In the genomic region with DNA sequence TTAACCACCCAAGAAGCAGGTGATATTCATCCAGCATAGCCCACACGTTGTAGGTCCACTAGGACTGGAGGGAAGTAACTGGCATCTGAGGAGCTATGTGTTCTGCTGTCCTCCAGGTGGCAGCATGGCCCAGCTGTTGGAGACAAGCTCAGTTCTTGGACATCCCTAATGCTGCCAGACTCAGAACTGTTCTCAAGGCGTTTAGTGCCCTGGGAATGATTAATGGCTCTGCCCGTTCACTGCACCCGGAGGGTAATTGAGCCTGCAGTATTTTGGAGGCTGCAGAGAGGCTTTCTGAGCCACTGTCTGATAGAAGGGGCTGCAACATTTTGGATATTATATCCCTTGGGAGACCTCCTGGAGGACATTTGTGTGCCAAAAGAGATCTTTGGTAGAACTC, we compare ENCODE assay signal across 8 cellular contexts.
DNase-seq lines count a peak whose midpoint lies in the region; ATAC-seq and TF ChIP-seq lines count a peak whose summit lies in the region.

No MANE protein-coding gene starts in this region.

- no peaks in the 10 kb centered on the region for H3K36me3 ChIP-seq in CD4-positive, CD25-positive, alpha-beta regulatory T cell (ENCODE audit: control insufficient read depth, insufficient read depth, low read length)
- no peaks in the 10 kb centered on the region for H3K36me3 ChIP-seq in mucosa of descending colon (ENCODE audit: low read depth)

- H3K9me3 ChIP-seq in CD4-positive, CD25-positive, alpha-beta regulatory T cell (ENCODE audit: control insufficient read depth in 2 of 2, low read length in 2 of 2): no peaks in the 10 kb centered on the region
- H3K9me3 ChIP-seq in mucosa of descending colon: no peaks in the 10 kb centered on the region

- ATAC-seq in CD4-positive, CD25-positive, alpha-beta regulatory T cell (ENCODE audit: low read depth in 2 of 2): no peak
- ATAC-seq in HG03457 (IDR thresholded peaks at IDR 0.05; ENCODE audit: unreplicated experiment): peak; percentile 76
- ATAC-seq in mucosa of descending colon: peak; percentile 96

- H3K27ac ChIP-seq in CD4-positive, CD25-positive, alpha-beta regulatory T cell (ENCODE audit: insufficient read depth, low read length, poor library complexity, severe bottlenecking): no peak overlapping the region
- H3K27ac ChIP-seq in substantia nigra (ENCODE audit: low read depth, low read length, poor library complexity, severe bottlenecking): no peak overlapping the region

- intact Hi-C loops in mucosa of descending colon (cut with DNase I, micrococcal nuclease): loop anchor here (5.0 to 10.0 kb wide), 2 partner anchors 791 to 1059 kb away; no protein-coding TSS in a partner anchor

- H3K4me1 ChIP-seq in CD4-positive, CD25-positive, alpha-beta regulatory T cell (ENCODE audit: control insufficient read depth, insufficient read depth, low read length, poor library complexity, severe bottlenecking): no peaks in the 10 kb centered on the region
- H3K4me1 ChIP-seq in mucosa of descending colon (ENCODE audit: low read depth): no peaks in the 10 kb centered on the region

- no peak for TF ChIP-seq POLR2A in erythroblast (IDR thresholded peaks at IDR 0.05; ENCODE audit: low read length)

- no peak overlapping the region for H3K27ac Mint-ChIP-seq in CD4-positive, CD25-positive, alpha-beta regulatory T cell

- DNase-seq in CD4-positive, CD25-positive, alpha-beta regulatory T cell: peak in 2 of 3 donors; percentile 11 to 52
- DNase-seq in GM19240 (ENCODE audit: insufficient read length, low spot score) (peak; percentile 2), NCI-H345 treated with DMSO at 0.1 percent for 48 hours (lab: John Stamatoyannopoulos, UW; ENCODE audit: unreplicated experiment) (peak; percentile 69), erythroblast (lab: John Stamatoyannopoulos, UW) (peak; percentile 38 to 69), mucosa of descending colon (peak; percentile 64 to 80 (median 67)), substantia nigra (lab: John Stamatoyannopoulos, UW) (peak in 48 of 49 donors; percentile 2 to 86 (median 62))
- peak; percentile 70 for DNase-seq in activated CD4-positive, alpha-beta T cell treated with anti-CD3 and anti-CD28 coated beads for 48 hours

- peaks cover 0 to 7% (median 0%) of the 10 kb centered on the region in 7 donors for H3K9me3 Mint-ChIP-seq in CD4-positive, CD25-positive, alpha-beta regulatory T cell

- TF ChIP-seq CTCF in mucosa of descending colon (IDR thresholded peaks at IDR 0.05): peak; percentile 51

- H3K4me3 Mint-ChIP-seq in CD4-positive, CD25-positive, alpha-beta regulatory T cell: no peak overlapping the region

- H3K4me3 ChIP-seq in CD4-positive, CD25-positive, alpha-beta regulatory T cell (ENCODE audit: low read depth, low read length): no peak overlapping the region
- H3K4me3 ChIP-seq in mucosa of descending colon: no peak overlapping the region

- H3K36me3 Mint-ChIP-seq in CD4-positive, CD25-positive, alpha-beta regulatory T cell: no peaks in the 10 kb centered on the region

- H3K27me3 Mint-ChIP-seq in CD4-positive, CD25-positive, alpha-beta regulatory T cell: no peaks in the 10 kb centered on the region

- no peaks in the 10 kb centered on the region for H3K27me3 ChIP-seq in CD4-positive, CD25-positive, alpha-beta regulatory T cell (ENCODE audit: control insufficient read depth, insufficient read depth, low read length)

- H3K4me1 Mint-ChIP-seq in CD4-positive, CD25-positive, alpha-beta regulatory T cell: no peaks in the 10 kb centered on the region

Comparison
In these comparisons a context has a peak if more than half of its experiments do, and no peak if none do; other contexts are left out.
1. ATAC-seq: peak in HG03457 (single experiment) and mucosa of descending colon (single experiment); none in CD4-positive, CD25-positive, alpha-beta regulatory T cell (0 of 2).
2. DNase-seq: peak in every context shown above with its lines; median percentile 70 in activated CD4-positive, alpha-beta T cell treated with anti-CD3 and anti-CD28 coated beads for 48 hours; 69 in NCI-H345 treated with DMSO at 0.1 percent for 48 hours; 67 in mucosa of descending colon; 62 in substantia nigra; 54 in erythroblast; 32 in CD4-positive, CD25-positive, alpha-beta regulatory T cell; 2 in GM19240.